Comparison of ENCODE assay signal across 22 cellular contexts in the genomic region with DNA sequence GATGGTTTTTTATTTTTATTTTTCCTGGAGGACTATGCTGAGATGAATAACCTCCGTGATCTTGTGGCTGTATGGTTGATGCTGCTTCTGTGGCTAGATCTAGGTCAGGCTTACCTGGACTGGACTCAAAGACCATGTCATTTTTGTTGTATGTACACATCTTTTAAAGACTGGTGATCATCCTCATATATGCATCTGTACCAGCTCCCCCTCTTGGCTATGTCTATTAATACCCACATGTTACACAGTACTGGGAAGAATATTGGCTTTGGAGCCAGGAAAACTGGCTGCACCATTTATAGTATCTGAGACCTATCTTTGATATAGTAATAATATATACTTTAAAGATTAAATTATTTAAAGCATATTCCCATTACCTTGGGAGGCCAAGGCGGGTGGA. TPM values are rescaled to one million over a fixed set of nuclear protein-coding genes. Genes with fewer than 3 reads are reported as not detected.
A peak's percentile ranks its signal among the peaks of the same experiment; 100 is the strongest.
DNase-seq lines count a peak whose midpoint lies in the region; ATAC-seq and TF ChIP-seq lines count a peak whose summit lies in the region.
"Had no signal": no experiment of that assay in that cellular context is flagged by ENCODE, and none has a peak within 500 bp of the region (broad histone marks: within the 10 kb centered on the region; RNA-seq: fewer than 3 reads in every experiment).

No MANE protein-coding gene starts in this region.

- ATAC-seq in RWPE2 (ENCODE audit: low read depth) (peak; percentile 53; the same call in 1 of the 3 replicates), HG03469 (IDR thresholded peaks at IDR 0.05; ENCODE audit: unreplicated experiment) (no peak), esophagus mucosa (no peak)
- no peak for ATAC-seq in stimulated activated naive CD8-positive, alpha-beta T cell treated with anti-CD3 and anti-CD28 coated beads, Interleukin-15, Interleukin-2, amounts not matched to agents 100 U/mL and 50 U/mL, for 24 hours
- ATAC-seq: activated T-cell treated with anti-CD3 and anti-CD28 coated beads, Interleukin-2, amount 50 U/mL, for 4 hours; natural killer cell treated with Interleukin-12 subunit alpha and Interleukin-12 subunit beta and Interleukin-15 and Interleukin-18, amount 100 ng/mL, for 72 hours had no signal

- no peak overlapping the region for H3K27ac ChIP-seq in RWPE2 (ENCODE audit: poor library complexity, severe bottlenecking)
- H3K27ac ChIP-seq: BLaER1, esophagus muscularis mucosa, hepatocyte, Peyer's patch, thoracic aorta had no signal

- peak; percentile 8 for TF ChIP-seq CTCF in AG09309 (IDR thresholded peaks at IDR 0.05; ENCODE audit: control insufficient read depth, insufficient read depth, low read depth, low read length, missing control alignments)
- TF ChIP-seq CTCF in RWPE2 (IDR thresholded peaks at IDR 0.05; ENCODE audit: poor library complexity, severe bottlenecking), result peak; percentile 26
- peak; percentile 28 for TF ChIP-seq CTCF in fibroblast of pulmonary artery (IDR thresholded peaks at IDR 0.05; ENCODE audit: low read length, missing control alignments)

- H3K27me3 ChIP-seq in RWPE2 (ENCODE audit: insufficient read depth, poor library complexity, severe bottlenecking), result no peaks in the 10 kb centered on the region
- H3K27me3 ChIP-seq: BLaER1, esophagus muscularis mucosa, hepatocyte, Peyer's patch had no signal

- no peaks in the 10 kb centered on the region for H3K4me1 ChIP-seq in RWPE2 (ENCODE audit: insufficient read depth, poor library complexity, severe bottlenecking)
- H3K4me1 ChIP-seq: esophagus muscularis mucosa, HAP-1, Peyer's patch had no signal

- H3K4me3 ChIP-seq in AG09309 (ENCODE audit: control insufficient read depth, low read depth, low read length) (no peak overlapping the region), RWPE2 (ENCODE audit: severe bottlenecking) (no peak overlapping the region), fibroblast of pulmonary artery (replicated peaks; ENCODE audit: low read depth, low read length) (no peak overlapping the region)
- H3K4me3 ChIP-seq: BLaER1, esophagus muscularis mucosa, HAP-1, hepatocyte, Peyer's patch, thoracic aorta had no signal

- peaks cover 4% of the 10 kb centered on the region; the same call in 1 of the 2 replicates for H3K36me3 ChIP-seq in RWPE2 (ENCODE audit: low read depth)
- H3K36me3 ChIP-seq: BLaER1, HAP-1, thoracic aorta had no signal

- no peaks in the 10 kb centered on the region for H3K9me3 ChIP-seq in RWPE2 (ENCODE audit: severe bottlenecking)
- H3K9me3 ChIP-seq: BLaER1, esophagus muscularis mucosa, HAP-1, Peyer's patch, thoracic aorta had no signal

- DNase-seq in AG09309 (ENCODE audit: low read depth) (no peak), GM03348 (ENCODE audit: low spot score) (peak; percentile 11), RWPE2 (ENCODE audit: low spot score) (no peak), fibroblast of pulmonary artery (ENCODE audit: low read depth) (no peak), mesenteric fat pad (ENCODE audit: low spot score) (no peak)
- DNase-seq in stimulated activated naive CD8-positive, alpha-beta T cell treated with anti-CD3 and anti-CD28 coated beads, Interleukin-15, Interleukin-2, amounts not matched to agents 100 U/mL and 50 U/mL, for 24 hours, result no peak
- DNase-seq: activated CD4-positive, alpha-beta T cell treated with anti-CD3 and anti-CD28 coated beads, Interleukin-2, amount 50 U/mL, for 48 hours; activated naive CD4-positive, alpha-beta T cell treated with anti-CD3 and anti-CD28 coated beads, Interleukin-2, amount 50 U/mL, for 16 hours; activated T-cell treated with anti-CD3 and anti-CD28 coated beads, Interleukin-2, amount 50 U/mL, for 4 hours; DND-41; islet precursor cell; NCI-H2029 treated with DMSO at 0.1 percent for 48 hours; NCI-H524; Peyer's patch had no signal

RNA-seq across cellular contexts. Expression of a gene that starts 18.4 kb away (rescaled TPM):
- total RNA-seq in mesenteric fat pad (101 TPM), esophagus mucosa (61.9 TPM)
